22 cellular contexts compared by ENCODE assay signal in the genomic region with DNA sequence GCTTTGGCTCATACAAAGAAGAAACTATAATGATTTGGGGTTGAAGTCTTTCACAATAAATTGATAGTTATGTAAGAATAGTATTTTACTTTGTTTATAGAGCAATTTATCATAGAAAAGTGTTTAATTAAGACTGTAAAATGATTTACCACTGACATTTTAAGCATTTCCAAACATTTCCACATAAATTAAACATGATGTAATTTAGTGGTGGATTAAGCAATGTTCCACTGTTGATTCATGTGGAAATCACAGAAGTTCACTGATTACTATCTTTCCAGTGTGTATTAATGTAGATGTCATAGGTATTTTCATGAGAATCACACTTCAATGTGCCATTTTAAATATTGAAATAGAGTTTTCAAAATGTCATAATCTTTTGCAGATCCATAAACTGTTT. TPM values are rescaled to one million over a fixed set of nuclear protein-coding genes. Genes with fewer than 3 reads are reported as not detected.
DNase-seq lines count a peak whose midpoint lies in the region; ATAC-seq, FAIRE-seq and TF ChIP-seq lines count a peak whose summit lies in the region.
"Had no signal": no experiment of that assay in that cellular context is flagged by ENCODE, and none has a peak within 500 bp of the region (broad histone marks: within the 10 kb centered on the region; RNA-seq: fewer than 3 reads in every experiment).

No MANE protein-coding gene starts in this region.

- no peaks in the 10 kb centered on the region for H3K27me3 Mint-ChIP-seq in mesothelial cell of epicardium (ENCODE audit: low read depth)
- H3K27me3 Mint-ChIP-seq in osteocyte (ENCODE audit: unreplicated experiment), result no peaks in the 10 kb centered on the region
- H3K27me3 Mint-ChIP-seq: activated CD4-positive, alpha-beta memory T cell treated with anti-CD3 and anti-CD28 coated beads for 36 hours; activated naive CD8-positive, alpha-beta T cell; activated T-cell treated with anti-CD3 and anti-CD28 coated beads, Interleukin-2, amount 50 U/mL, for 24 hours had no signal

- TF ChIP-seq CTCF in bronchial epithelial cell (IDR thresholded peaks at IDR 0.05; ENCODE audit: insufficient read depth, low read length, severe bottlenecking) (no peak), mesothelial cell of epicardium (IDR thresholded peaks at IDR 0.05; ENCODE audit: unreplicated experiment) (no peak), osteocyte (IDR thresholded peaks at IDR 0.05) (no peak)

- no peaks in the 10 kb centered on the region for H3K27me3 ChIP-seq in bronchial epithelial cell (ENCODE audit: control insufficient read depth, insufficient read depth, low read length)
- H3K27me3 ChIP-seq: foreskin keratinocyte had no signal

- no peak overlapping the region for H3K4me3 ChIP-seq in bronchial epithelial cell (ENCODE audit: low read depth, low read length)
- H3K4me3 ChIP-seq: K562 had no signal

- peaks cover 10% of the 10 kb centered on the region for H3K36me3 Mint-ChIP-seq in mesothelial cell of epicardium
- no peaks in the 10 kb centered on the region for H3K36me3 Mint-ChIP-seq in osteocyte (ENCODE audit: unreplicated experiment)
- H3K36me3 Mint-ChIP-seq: activated CD4-positive, alpha-beta memory T cell treated with anti-CD3 and anti-CD28 coated beads for 36 hours; activated naive CD8-positive, alpha-beta T cell had no signal

- no peak overlapping the region for H3K27ac Mint-ChIP-seq in mesothelial cell of epicardium
- H3K27ac Mint-ChIP-seq in osteocyte (ENCODE audit: unreplicated experiment), result no peak overlapping the region
- H3K27ac Mint-ChIP-seq: activated CD4-positive, alpha-beta memory T cell treated with anti-CD3 and anti-CD28 coated beads for 36 hours; activated naive CD8-positive, alpha-beta T cell; activated T-cell treated with anti-CD3 and anti-CD28 coated beads, Interleukin-2, amount 50 U/mL, for 24 hours had no signal

- ATAC-seq in left lobe of liver, result peak; percentile 47
- ATAC-seq in HG03571 (IDR thresholded peaks at IDR 0.05; ENCODE audit: unreplicated experiment), result no peak
- ATAC-seq: foreskin keratinocyte, K562, Panc1 had no signal

- H3K36me3 ChIP-seq in bronchial epithelial cell (ENCODE audit: control insufficient read depth, insufficient read depth, low read length), result no peaks in the 10 kb centered on the region

- peaks cover 7% of the 10 kb centered on the region for H3K9me3 Mint-ChIP-seq in mesothelial cell of epicardium
- no peaks in the 10 kb centered on the region for H3K9me3 Mint-ChIP-seq in osteocyte (ENCODE audit: unreplicated experiment)
- H3K9me3 Mint-ChIP-seq: activated T-cell treated with anti-CD3 and anti-CD28 coated beads, Interleukin-2, amount 50 U/mL, for 24 hours had no signal

- no peak overlapping the region for H3K4me3 Mint-ChIP-seq in mesothelial cell of epicardium
- no peak overlapping the region for H3K4me3 Mint-ChIP-seq in osteocyte (ENCODE audit: unreplicated experiment)
- H3K4me3 Mint-ChIP-seq: activated CD4-positive, alpha-beta memory T cell treated with anti-CD3 and anti-CD28 coated beads for 36 hours; activated naive CD8-positive, alpha-beta T cell; activated T-cell treated with anti-CD3 and anti-CD28 coated beads, Interleukin-2, amount 50 U/mL, for 24 hours had no signal

- DNase-seq in COR-L47 (lab: John Stamatoyannopoulos, UW) (peak; percentile 1), OCI-M1 (lab: John Stamatoyannopoulos, UW) (peak; percentile 22), bronchial epithelial cell (ENCODE audit: low read depth) (peak; percentile 56), left lobe of liver (ENCODE audit: low spot score) (no peak), mesothelial cell of epicardium (ENCODE audit: low spot score in 2 of 2, unreplicated experiment in 2 of 2) (no peak), osteocyte (ENCODE audit: extremely low spot score, unreplicated experiment) (no peak), HPDE6-E6E7 (ENCODE audit: extremely low spot score) (no peak)
- DNase-seq: activated CD4-positive, alpha-beta memory T cell treated with anti-CD3 and anti-CD28 coated beads for 36 hours; activated T-cell treated with anti-CD3 and anti-CD28 coated beads, Interleukin-2, amount 50 U/mL, for 24 hours; caudate nucleus; effector CD4-positive, alpha-beta T cell; left cardiac atrium; NCI-H1092; nucleus accumbens; right cardiac atrium; stimulated activated CD4-positive, alpha-beta T cell treated with anti-CD3 and anti-CD28 coated beads, Interleukin-1b, Interleukin-23, amount 100 ng/mL, for 48 hours; SW 1271 had no signal

- H3K4me1 Mint-ChIP-seq in mesothelial cell of epicardium (no peaks in the 10 kb centered on the region), osteocyte (ENCODE audit: unreplicated experiment) (no peaks in the 10 kb centered on the region)

- no peak for FAIRE-seq in bronchial epithelial cell (lab: Jason Lieb, UNC)
- FAIRE-seq: K562 had no signal

RNA-seq across cellular contexts. Expression of a gene that starts 40.1 kb away (rescaled TPM):
- total RNA-seq in bronchial epithelial cell (0.77 and 1.8 TPM in 2 replicates), left lobe of liver (39.3 TPM), mesothelial cell of epicardium (11.6 to 13.6 TPM (median 12.3 TPM) in 3 replicates), osteocyte (0.83 and 2.5 TPM in 2 replicates)
- total RNA-seq: activated CD4-positive, alpha-beta memory T cell treated with anti-CD3 and anti-CD28 coated beads for 36 hours; K562 had no signal

Comparison
In these comparisons a context has a peak if more than half of its experiments do, and no peak if none do; other contexts are left out.
1. DNase-seq: peak in COR-L47 (single experiment), OCI-M1 (single experiment) and bronchial epithelial cell (single experiment); none in left lobe of liver (single experiment), mesothelial cell of epicardium (0 of 2), osteocyte (single experiment) and HPDE6-E6E7 (single experiment).